Comparison of ENCODE assay signal across 2 cellular contexts in genomic region chr1:15954316-15954715, GRCh38.
TF ChIP-seq lines count a peak whose summit lies in the region.

No MANE protein-coding gene starts in this region.

TF ChIP-seq in SK-N-SH, 30 proteins besides CTCF, POLR2A, EP300 and RAD21 (continued from another document):
- TF ChIP-seq USF2 (IDR thresholded peaks at IDR 0.05; ENCODE audit: borderline replicate concordance, low read depth, low read length) (no peak), ZBTB33 (IDR thresholded peaks at IDR 0.05; ENCODE audit: borderline replicate concordance, low read depth) (no peak)

TF ChIP-seq in SK-N-SH treated with all-trans-retinoic acid at 6 μM for 48 hours, 23 proteins besides CTCF, POLR2A, EP300 and RAD21 (continued from another document):
- TF ChIP-seq GLIS3 (CRISPR knock-in tag; IDR thresholded peaks at IDR 0.05) (no peak), OSR1 (CRISPR knock-in tag; IDR thresholded peaks at IDR 0.05) (no peak), ARNTL (CRISPR knock-in tag; IDR thresholded peaks at IDR 0.05; ENCODE audit: borderline replicate concordance, low read depth) (no peak), TSHZ2 (CRISPR knock-in tag; IDR thresholded peaks at IDR 0.05) (no peak), CSDC2 (CRISPR knock-in tag; IDR thresholded peaks at IDR 0.05) (no peak), ZNF8 (CRISPR knock-in tag; IDR thresholded peaks at IDR 0.05) (no peak)
TF ChIP-seq in SK-N-SH treated with all-trans-retinoic acid at 6 μM for 48 hours: peak in this region for 0.
